In genomic region chr11:43644626-43645299, GRCh38 we compare ENCODE assay signal across 1 cellular context.
TF ChIP-seq lines count a peak whose summit lies in the region.

No MANE protein-coding gene starts in this region.

TF ChIP-seq in HepG2, 621 proteins besides CTCF, POLR2A, EP300 and RAD21 (continued from another document):
- TF ChIP-seq FOXJ3 (CRISPR knock-in tag; IDR thresholded peaks at IDR 0.05; ENCODE audit: borderline replicate concordance) (0 out of 2 replicates have a peak, but pooled peaks have one; percentile 40), JUN (CRISPR knock-in tag; IDR thresholded peaks at IDR 0.05) (no peak), RXRB (CRISPR knock-in tag; IDR thresholded peaks at IDR 0.05; ENCODE audit: borderline replicate concordance) (peak; percentile 72; the same call in 1 of the 2 replicates), ESRRA (CRISPR knock-in tag; IDR thresholded peaks at IDR 0.05; ENCODE audit: low read depth) (no peak), ZNF430 (CRISPR knock-in tag; IDR thresholded peaks at IDR 0.05) (no peak), ZNF564 (CRISPR knock-in tag; IDR thresholded peaks at IDR 0.05) (0 out of 2 replicates have a peak, but pooled peaks have one; percentile 25)
- TF ChIP-seq, protein P1, sequence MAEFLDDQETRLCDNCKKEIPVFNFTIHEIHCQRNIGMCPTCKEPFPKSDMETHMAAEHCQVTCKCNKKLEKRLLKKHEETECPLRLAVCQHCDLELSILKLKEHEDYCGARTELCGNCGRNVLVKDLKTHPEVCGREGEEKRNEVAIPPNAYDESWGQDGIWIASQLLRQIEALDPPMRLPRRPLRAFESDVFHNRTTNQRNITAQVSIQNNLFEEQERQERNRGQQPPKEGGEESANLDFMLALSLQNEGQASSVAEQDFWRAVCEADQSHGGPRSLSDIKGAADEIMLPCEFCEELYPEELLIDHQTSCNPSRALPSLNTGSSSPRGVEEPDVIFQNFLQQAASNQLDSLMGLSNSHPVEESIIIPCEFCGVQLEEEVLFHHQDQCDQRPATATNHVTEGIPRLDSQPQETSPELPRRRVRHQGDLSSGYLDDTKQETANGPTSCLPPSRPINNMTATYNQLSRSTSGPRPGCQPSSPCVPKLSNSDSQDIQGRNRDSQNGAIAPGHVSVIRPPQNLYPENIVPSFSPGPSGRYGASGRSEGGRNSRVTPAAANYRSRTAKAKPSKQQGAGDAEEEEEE (CRISPR knock-in tag; IDR thresholded peaks at IDR 0.05; ENCODE audit: borderline replicate concordance): 0 out of 2 replicates have a peak, but pooled peaks have one; percentile 0
